Comparison of ENCODE assay signal across 23 cellular contexts in genomic region chr6:36187446-36187845, GRCh38.
"Had no signal": no experiment of that assay in that cellular context is flagged by ENCODE, and none has a peak within 500 bp of the region (broad histone marks: within the 10 kb centered on the region; RNA-seq: fewer than 3 reads in every experiment).

No MANE protein-coding gene starts in this region.

- H3K9me3 Mint-ChIP-seq: effector memory CD8-positive, alpha-beta T cell; natural killer cell; neural crest cell had no signal

- H3K4me1 Mint-ChIP-seq: memory B cell, mesothelial cell of epicardium, natural killer cell, neural crest cell had no signal

- H3K4me1 ChIP-seq: esophagus squamous epithelium, foreskin keratinocyte, right atrium auricular region, sigmoid colon, stomach, transverse colon had no signal

- H3K27ac ChIP-seq: esophagus squamous epithelium, foreskin keratinocyte, ovary, right atrium auricular region, sigmoid colon, skin epidermis, stomach, thoracic aorta, transverse colon had no signal

- H3K27me3 ChIP-seq: esophagus squamous epithelium, ovary, right atrium auricular region, sigmoid colon, stomach, transverse colon had no signal

- FAIRE-seq: islet of Langerhans had no signal

- H3K4me3 ChIP-seq: esophagus squamous epithelium, ovary, right atrium auricular region, sigmoid colon, skin epidermis, stomach, thoracic aorta, transverse colon had no signal

- DNase-seq: effector memory CD8-positive, alpha-beta T cell; esophagus squamous epithelium; foreskin keratinocyte; head of caudate nucleus; hippocampal formation; kidney glomerular epithelial cell; natural killer cell; nucleus accumbens; ovary; sigmoid colon; stimulated activated CD4-positive, alpha-beta T cell treated with anti-CD3 and anti-CD28 coated beads, Interleukin-2, amount 100 ng/mL, for 24 hours; stimulated activated naive CD4-positive, alpha-beta T cell; stomach; substantia nigra; transverse colon had no signal

- H3K27ac Mint-ChIP-seq: effector memory CD8-positive, alpha-beta T cell; memory B cell; mesothelial cell of epicardium; natural killer cell had no signal

- H3K27me3 Mint-ChIP-seq: dendritic cell treated with granulocyte-macrophage colony-stimulating factor and Interleukin-4, amounts not matched to agents 40 ng/mL and 50 ng/mL, for 4 days; effector memory CD8-positive, alpha-beta T cell; memory B cell had no signal

- ATAC-seq: effector memory CD8-positive, alpha-beta T cell; foreskin keratinocyte; natural killer cell had no signal

- H3K4me3 Mint-ChIP-seq: dendritic cell treated with granulocyte-macrophage colony-stimulating factor and Interleukin-4, amounts not matched to agents 40 ng/mL and 50 ng/mL, for 4 days; effector memory CD8-positive, alpha-beta T cell; memory B cell; mesothelial cell of epicardium; natural killer cell; neural crest cell had no signal

- H3K36me3 ChIP-seq: esophagus squamous epithelium, ovary, right atrium auricular region, sigmoid colon, stomach, thoracic aorta, transverse colon had no signal

- H3K9me3 ChIP-seq: ovary, stomach, thoracic aorta, transverse colon had no signal

- H3K36me3 Mint-ChIP-seq: mesothelial cell of epicardium had no signal
